16 cellular contexts compared by ENCODE assay signal in genomic region chr12:65937181-65937641, GRCh38.
DNase-seq lines count a peak whose midpoint lies in the region; ATAC-seq, FAIRE-seq and TF ChIP-seq lines count a peak whose summit lies in the region.
"Had no signal": no experiment of that assay in that cellular context is flagged by ENCODE, and none has a peak within 500 bp of the region (broad histone marks: within the 10 kb centered on the region; RNA-seq: fewer than 3 reads in every experiment).

No MANE protein-coding gene starts in this region.

- no peak overlapping the region for H2BK12ac ChIP-seq in trophoblast cell (ENCODE audit: low read length)

- no peak for TF ChIP-seq CTCF in fibroblast of villous mesenchyme (IDR thresholded peaks at IDR 0.05; ENCODE audit: insufficient read depth, low read depth, low read length)

- no peak overlapping the region for H2AK5ac ChIP-seq in trophoblast cell (ENCODE audit: low read length)

- H3K4me2 ChIP-seq in trophoblast cell (ENCODE audit: low read length) = no peak overlapping the region

- WGBS in trophoblast cell (ENCODE audit: extremely low coverage, insufficient coverage, insufficient read length) = no CpG with 5 or more reads among the region's 4 CpGs

- no peak overlapping the region for H4K8ac ChIP-seq in trophoblast cell (ENCODE audit: low read depth, low read length)

- ATAC-seq in GM21447 (IDR thresholded peaks at IDR 0.05; ENCODE audit: unreplicated experiment) = no peak
- ATAC-seq: effector memory CD8-positive, alpha-beta T cell; right cardiac atrium had no signal

- peak; percentile 67 for DNase-seq in ELF-1 (ENCODE audit: low read depth, low spot score)
- peak; percentile 88 for DNase-seq in RCC 7860 (ENCODE audit: low spot score)
- DNase-seq in fibroblast of villous mesenchyme (ENCODE audit: low read depth) = peak; percentile 70
- no peak for DNase-seq in trophoblast cell
- no peak for DNase-seq in nucleus accumbens (lab: John Stamatoyannopoulos, UW)
- DNase-seq in NCI-H82 treated with DMSO at 0.1 percent for 48 hours (lab: John Stamatoyannopoulos, UW; ENCODE audit: unreplicated experiment) = no peak
- DNase-seq: activated B cell treated with CpG ODN at 0.5 μM for 24 hours; activated T-cell treated with anti-CD3 and anti-CD28 coated beads for 4 hours; COR-L47; effector memory CD8-positive, alpha-beta T cell; hypothalamus; NCI-H1092; NCI-H524; right cardiac atrium; SJCRH30 had no signal

- peaks cover 18% of the 10 kb centered on the region for H3K79me1 ChIP-seq in trophoblast cell (ENCODE audit: low read length)

- peak overlapping the region; percentile 93 for H2BK5ac ChIP-seq in trophoblast cell (ENCODE audit: low read depth, low read length, poor library complexity)

- peak overlapping the region; percentile 82 for H3K27ac ChIP-seq in trophoblast cell (ENCODE audit: low read depth, low read length)
- H3K27ac ChIP-seq: SJCRH30 had no signal

- no peaks in the 10 kb centered on the region for H3K27me3 ChIP-seq in trophoblast cell (ENCODE audit: insufficient read depth, low read length)
- H3K27me3 ChIP-seq: SJCRH30 had no signal

- H3K4me3 ChIP-seq in fibroblast of villous mesenchyme (ENCODE audit: low read depth, low read length) (no peak overlapping the region), trophoblast cell (ENCODE audit: low read depth, low read length) (no peak overlapping the region)
- H3K4me3 ChIP-seq: SJCRH30 had no signal

- no peak overlapping the region for H4K91ac ChIP-seq in trophoblast cell (ENCODE audit: low read depth, low read length)

- no peak overlapping the region for H3K4ac ChIP-seq in trophoblast cell (ENCODE audit: low read depth, low read length)

- H3K23ac ChIP-seq in trophoblast cell (ENCODE audit: low read length) = no peak overlapping the region

- H4K12ac ChIP-seq in trophoblast cell (ENCODE audit: low read depth, low read length) = no peak overlapping the region

- H2BK120ac ChIP-seq in trophoblast cell (ENCODE audit: insufficient read depth, low read length, poor library complexity) = no peak overlapping the region

- no peak overlapping the region for H3K9ac ChIP-seq in trophoblast cell (ENCODE audit: low read length)

- no peak overlapping the region for H2AFZ ChIP-seq in trophoblast cell (ENCODE audit: insufficient read depth, low read length, poor library complexity)

- peaks cover 2 to 3% of the 10 kb centered on the region in 2 experiments for H3K36me3 ChIP-seq in trophoblast cell (ENCODE audit: control insufficient read depth in 1 of 2, insufficient read depth in 2 of 2, low read length in 2 of 2)

- peaks cover 14 to 19% of the 10 kb centered on the region in 2 experiments for H3K4me1 ChIP-seq in trophoblast cell (ENCODE audit: control insufficient read depth in 1 of 2, insufficient read depth in 2 of 2, low read length in 2 of 2)

- no peak overlapping the region for H3K14ac ChIP-seq in trophoblast cell (ENCODE audit: low read length)

- no peaks in the 10 kb centered on the region for H3K79me2 ChIP-seq in trophoblast cell (ENCODE audit: control insufficient read depth, insufficient read depth, low read length, poor library complexity)

- H3K18ac ChIP-seq in trophoblast cell (ENCODE audit: low read length) = no peak overlapping the region

- peak; percentile 95 for FAIRE-seq in RCC 7860 (lab: Jason Lieb, UNC)

- H3K9me3 ChIP-seq in trophoblast cell (ENCODE audit: insufficient read depth, low read depth, low read length) = no peaks in the 10 kb centered on the region
- H3K9me3 ChIP-seq: SJCRH30 had no signal

Comparison
In these comparisons a context has a peak if more than half of its experiments do, and no peak if none do; other contexts are left out.
1. DNase-seq: peak in ELF-1 (single experiment), RCC 7860 (single experiment) and fibroblast of villous mesenchyme (single experiment); none in trophoblast cell (0 of 2), nucleus accumbens (0 of 56) and NCI-H82 treated with DMSO at 0.1 percent for 48 hours (single experiment).